In the genomic region with DNA sequence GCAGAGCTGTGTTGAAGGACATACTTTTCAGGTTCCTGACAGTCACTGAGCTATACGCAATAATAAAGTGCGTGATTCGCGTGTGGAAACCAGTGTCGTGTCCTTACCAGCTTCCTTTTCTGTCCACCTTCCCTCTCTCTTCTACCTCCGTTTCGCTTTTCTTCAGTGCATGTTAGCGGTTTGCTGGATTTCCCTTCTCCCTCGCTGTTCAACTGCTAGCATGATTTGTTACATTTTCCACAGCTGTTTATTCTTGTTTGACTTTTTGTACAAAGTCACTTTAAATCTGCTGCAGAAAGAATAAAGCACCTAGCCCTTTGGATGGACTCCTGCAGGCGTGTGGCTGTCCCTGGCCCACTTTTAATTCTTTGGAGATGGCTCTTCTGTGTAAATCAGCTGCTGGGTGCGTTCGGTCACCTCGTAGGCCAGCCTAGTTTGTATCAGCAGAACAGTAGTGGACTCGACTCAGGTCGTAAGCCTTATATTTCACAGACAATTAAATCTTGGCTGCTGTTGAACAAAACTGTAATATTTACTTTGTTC, we compare ENCODE assay signal across 9 cellular contexts. TPM values are rescaled to one million over a fixed set of nuclear protein-coding genes. Genes with fewer than 3 reads are reported as not detected.
A peak's percentile ranks its signal among the peaks of the same experiment; 100 is the strongest.
DNase-seq lines count a peak whose midpoint lies in the region; ATAC-seq, FAIRE-seq and TF ChIP-seq lines count a peak whose summit lies in the region.
"Had no signal": no experiment of that assay in that cellular context is flagged by ENCODE, and none has a peak within 500 bp of the region (broad histone marks: within the 10 kb centered on the region; RNA-seq: fewer than 3 reads in every experiment).

No MANE protein-coding gene starts in this region.

- CTCF ChIA-PET in MCF 10A (lab: Yijun Ruan, JAX), result interaction anchor here (0.6 kb wide), 2 partner anchors 18 to 324 kb away, joined by 3 to 4 read pairs; no protein-coding TSS in a partner anchor

- TF ChIP-seq POLR2A in breast epithelium (IDR thresholded peaks at IDR 0.05), result no peak

- 4 to 5% methylated on average over 15 of the region's 15 CpGs for WGBS in aorta, 2 donors

- H3K4me3 Mint-ChIP-seq in MCF 10A (ENCODE audit: unreplicated experiment), result no peak overlapping the region
- peak overlapping the region; percentile 78 for H3K4me3 Mint-ChIP-seq in astrocyte (ENCODE audit: unreplicated experiment)

- H3K79me2 ChIP-seq in astrocyte (ENCODE audit: insufficient read depth, low read length), result no peaks in the 10 kb centered on the region

- TF ChIP-seq CTCF in breast epithelium (IDR thresholded peaks at IDR 0.05) (no peak), MCF 10A (IDR thresholded peaks at IDR 0.05; ENCODE audit: unreplicated experiment) (no peak), astrocyte (IDR thresholded peaks at IDR 0.05; ENCODE audit: insufficient read depth, low read depth, low read length) (no peak)

- H3K9me3 Mint-ChIP-seq in MCF 10A (ENCODE audit: unreplicated experiment) (no peaks in the 10 kb centered on the region), astrocyte (ENCODE audit: unreplicated experiment) (peaks cover 5% of the 10 kb centered on the region)

- H3K27ac Mint-ChIP-seq in MCF 10A (ENCODE audit: low read depth, unreplicated experiment) (no peak overlapping the region), astrocyte (ENCODE audit: unreplicated experiment) (no peak overlapping the region)

- peak overlapping the region; percentile 37 to 66 (median 50) for H3K4me3 ChIP-seq in breast epithelium
- H3K4me3 ChIP-seq in astrocyte (ENCODE audit: insufficient read depth, low read depth, low read length), result no peak overlapping the region
- peak overlapping the region; percentile 5 for H3K4me3 ChIP-seq in mononuclear cell (ENCODE audit: low read length)
- peak overlapping the region; percentile 57 to 72 for H3K4me3 ChIP-seq in aorta (ENCODE audit: low read length in 2 of 2)

- ATAC-seq in aorta (ENCODE audit: low FRiP score), result no peak
- ATAC-seq in HG03196 (IDR thresholded peaks at IDR 0.05; ENCODE audit: unreplicated experiment), result no peak

- H3K27me3 Mint-ChIP-seq in MCF 10A (ENCODE audit: insufficient read depth, unreplicated experiment) (peaks cover 92% of the 10 kb centered on the region), astrocyte (ENCODE audit: low read depth, unreplicated experiment) (peaks cover 86% of the 10 kb centered on the region)

- H3K9me3 ChIP-seq in breast epithelium (no peaks in the 10 kb centered on the region), astrocyte (ENCODE audit: insufficient read depth, low read depth, low read length) (no peaks in the 10 kb centered on the region), mononuclear cell (ENCODE audit: low read depth, low read length) (no peaks in the 10 kb centered on the region), aorta (ENCODE audit: control insufficient read depth, low read length) (no peaks in the 10 kb centered on the region)

- H3K9ac ChIP-seq in astrocyte (ENCODE audit: low read length), result no peak overlapping the region

- H3K36me3 Mint-ChIP-seq in MCF 10A (ENCODE audit: insufficient read depth, unreplicated experiment) (no peaks in the 10 kb centered on the region), astrocyte (ENCODE audit: low read depth, unreplicated experiment) (no peaks in the 10 kb centered on the region)

- no TSS peak for BruUV-seq in MCF 10A (replicated peaks; lab: Mats Ljungman, UMichigan)

- H3K4me1 ChIP-seq in breast epithelium (no peaks in the 10 kb centered on the region), astrocyte (ENCODE audit: insufficient read depth, low read length) (no peaks in the 10 kb centered on the region), mononuclear cell (ENCODE audit: insufficient read depth, low read length) (peaks cover 25% of the 10 kb centered on the region), aorta (ENCODE audit: control insufficient read depth in 1 of 2, insufficient read depth in 2 of 2, low read length in 2 of 2) (peaks cover 0 to 5% of the 10 kb centered on the region in 2 donors)

- DNase-seq in breast epithelium (ENCODE audit: low spot score in 2 of 2) (no peak), MCF 10A (ENCODE audit: unreplicated experiment) (no peak), astrocyte (ENCODE audit: low read depth) (no peak), aorta (no peak)
- no peak for DNase-seq in stimulated activated CD4-positive, alpha-beta T cell treated with anti-CD3 and anti-CD28 coated beads, Interleukin-4, amount 100 ng/mL, for 4 hours
- DNase-seq in stimulated activated CD4-positive, alpha-beta T cell treated with anti-CD3 and anti-CD28 coated beads, Interleukin-2, amount 100 ng/mL, for 48 hours, result no peak

- POLR2A ChIA-PET in MCF 10A (lab: Yijun Ruan, JAX), result no interaction called here

- H3K4me2 ChIP-seq in astrocyte (ENCODE audit: low read length), result peak overlapping the region; percentile 48

- H3K4me1 Mint-ChIP-seq in MCF 10A (ENCODE audit: insufficient read depth, unreplicated experiment) (no peaks in the 10 kb centered on the region), astrocyte (ENCODE audit: low read depth, unreplicated experiment) (peaks cover 2% of the 10 kb centered on the region)

- no peaks in the 10 kb centered on the region for H4K20me1 ChIP-seq in astrocyte (ENCODE audit: insufficient read depth, low read length)

- intact Hi-C loops in breast epithelium (cut with DNase I; ENCODE audit: low total_unique reads) (no loop called here), MCF 10A (cut with micrococcal nuclease) (no loop called here), aorta (cut with DNase I) (no loop called here)

- H3K27ac ChIP-seq in breast epithelium, result peak overlapping the region in 1 of 2 donors; percentile 57
- H3K27ac ChIP-seq in astrocyte (ENCODE audit: low read depth, low read length), result no peak overlapping the region
- peak overlapping the region in 1 of 2 donors; percentile 82 for H3K27ac ChIP-seq in aorta (ENCODE audit: low read depth in 1 of 2, low read length in 2 of 2)

- no peak for FAIRE-seq in astrocyte (lab: Jason Lieb, UNC)
- FAIRE-seq: G401.6 had no signal

- H3K36me3 ChIP-seq in breast epithelium (no peaks in the 10 kb centered on the region), astrocyte (ENCODE audit: insufficient read depth, low read length) (no peaks in the 10 kb centered on the region), aorta (ENCODE audit: control insufficient read depth in 1 of 2, insufficient read depth in 2 of 2, low read length in 1 of 2) (no peaks in the 10 kb centered on the region)

- H2AFZ ChIP-seq in astrocyte (ENCODE audit: low read depth, low read length), result peak overlapping the region; percentile 57

- peaks cover 0 to 74% of the 10 kb centered on the region in 2 donors for H3K27me3 ChIP-seq in breast epithelium
- H3K27me3 ChIP-seq in astrocyte (ENCODE audit: insufficient read depth, low read length), result peaks cover 88% of the 10 kb centered on the region
- peaks cover 94% of the 10 kb centered on the region for H3K27me3 ChIP-seq in mononuclear cell (ENCODE audit: insufficient read depth, low read length)
- no peaks in the 10 kb centered on the region for H3K27me3 ChIP-seq in aorta (ENCODE audit: control insufficient read depth in 1 of 2, insufficient read depth in 2 of 2, low read length in 1 of 2)

RNA-seq across cellular contexts. Expression of a gene that starts 8.9 kb away (rescaled TPM):
- total RNA-seq in breast epithelium (10 to 100 TPM; 10.5 to 29.6 (median 12.8) TPM), MCF 10A (2022) (not detected in 2 replicates), astrocyte (not detected in 2 replicates), mononuclear cell (not detected), aorta (10 to 100 TPM in 1 of 2 donors, 1 to 10 TPM in 1; 5.2 to 19.5 TPM)
- polyA plus RNA-seq in aorta, result 10 to 100 TPM; 17.0 to 36.7 TPM
